9 cellular contexts compared by ENCODE assay signal in the genomic region with DNA sequence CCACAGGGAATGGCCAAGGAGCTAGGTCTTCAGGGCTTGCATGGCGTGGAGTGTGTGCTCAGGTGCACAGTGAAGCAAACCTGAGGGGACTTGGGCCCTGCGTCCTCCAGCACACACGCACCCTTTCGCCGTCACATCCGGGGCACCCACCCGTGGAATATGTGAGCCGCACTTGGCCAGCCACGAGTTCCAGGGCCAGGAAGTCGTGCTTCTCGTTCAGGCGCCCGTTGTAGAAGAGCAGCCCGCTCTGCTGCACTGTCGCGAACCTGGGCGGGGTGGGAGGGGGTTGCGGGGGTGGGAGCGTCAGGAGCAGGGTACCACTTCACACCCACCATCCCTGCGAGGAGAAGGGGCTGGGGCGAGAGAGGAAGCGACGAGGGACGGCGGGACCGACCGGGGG. TPM values are rescaled to one million over a fixed set of nuclear protein-coding genes. Genes with fewer than 3 reads are reported as not detected.
DNase-seq lines count a peak whose midpoint lies in the region; ATAC-seq, FAIRE-seq and TF ChIP-seq lines count a peak whose summit lies in the region.
"Had no signal": no experiment of that assay in that cellular context is flagged by ENCODE, and none has a peak within 500 bp of the region (broad histone marks: within the 10 kb centered on the region; RNA-seq: fewer than 3 reads in every experiment).

No MANE protein-coding gene starts in this region.

- no peak for TF ChIP-seq POLR2A in HepG2 (IDR thresholded peaks at IDR 0.05; ENCODE audit: insufficient read depth in 1 of 2, low read depth in 2 of 2, low read length in 2 of 2)

- POLR2A ChIA-PET in HepG2 (lab: Yijun Ruan, JAX) = interaction anchor here (3.9 kb wide), 1 partner anchor 20 kb away, joined by 10 read pairs; a partner anchor contains a TSS

- peaks cover 3 to 4% of the 10 kb centered on the region in 2 experiments; a peak in 3 of 5 replicates for H3K36me3 ChIP-seq in HepG2 (replicated peaks in 1 of 2; ENCODE audit: control insufficient read depth in 1 of 2, insufficient read depth in 2 of 2, low read length in 2 of 2)

- H3K4me1 ChIP-seq in HepG2 (ENCODE audit: insufficient read depth, low read length) = peaks cover 10% of the 10 kb centered on the region

- TF ChIP-seq CTCF in HepG2 (CRISPR knock-in tag; IDR thresholded peaks at IDR 0.05) = no peak

- TF ChIP-seq RAD21 in HepG2 (CRISPR knock-in tag; IDR thresholded peaks at IDR 0.05) = no peak

- H3K9ac ChIP-seq in HepG2 (ENCODE audit: insufficient read depth, low read depth, low read length) = no peak overlapping the region

- H3K79me2 ChIP-seq in HepG2 (ENCODE audit: insufficient read depth, low read length) = no peaks in the 10 kb centered on the region

- no TSS peak for BruUV-seq in HepG2 (replicated peaks; lab: Mats Ljungman, UMichigan)

- H3K4me3 Mint-ChIP-seq in stimulated activated naive B cell treated with anti-CD40 and anti-IgM and Interleukin-4, amounts not matched to agents 10 μg/mL and 1 μg/mL and 100 μg/mL, for 72 hours = peak overlapping the region; percentile 66 to 83

- H3K4me2 ChIP-seq in HepG2 (ENCODE audit: low read depth, low read length) = no peak overlapping the region

- H3K27me3 Mint-ChIP-seq in stimulated activated naive B cell treated with anti-CD40 and anti-IgM and Interleukin-4, amounts not matched to agents 10 μg/mL and 1 μg/mL and 100 μg/mL, for 72 hours = peaks cover 22 to 41% of the 10 kb centered on the region in 2 donors

- in situ Hi-C loops in HepG2 (cut with HindIII; ENCODE audit: extremely low pct_ligation_motif_present, low pct_unique_long_range_greater_than_20kb) = no loop called here

- CTCF ChIA-PET in HepG2 (lab: Yijun Ruan, JAX; ENCODE audit: low intra/inter-chr PET ratio, low total read pairs) = no interaction called here

- H3K27ac ChIP-seq in HepG2 (ENCODE audit: extremely low read length, insufficient read depth, low read length) = no peak overlapping the region

- no peaks in the 10 kb centered on the region for H3K27me3 ChIP-seq in HepG2 (ENCODE audit: control insufficient read depth in 1 of 2, insufficient read depth in 2 of 2, low read length in 2 of 2)

- H3K4me3 ChIP-seq in Jurkat, Clone E6-1 (ENCODE audit: low read length) = peak overlapping the region; percentile 63
- peak overlapping the region in 2 of 3 experiments; percentile 54 to 56; a peak in 3 of 6 replicates for H3K4me3 ChIP-seq in HepG2 (replicated peaks in 1 of 3; ENCODE audit: insufficient read depth in 1 of 3, low read depth in 2 of 3, low read length in 3 of 3)

- intact Hi-C loops in HepG2 (cut with micrococcal nuclease; ENCODE audit: unreplicated experiment) = no loop called here

- 80% methylated on average over 22 of the region's 27 CpGs for WGBS in HepG2 (ENCODE audit: low lambda C conversion rate)

- no peak for ATAC-seq in HepG2
- peak; percentile 46 to 53 for ATAC-seq in stimulated activated naive B cell treated with anti-CD40 and anti-IgM and Interleukin-4, amounts not matched to agents 10 μg/mL and 1 μg/mL and 100 μg/mL, for 72 hours (replicated peaks)
- no peak for ATAC-seq in GM19023 (IDR thresholded peaks at IDR 0.05; ENCODE audit: unreplicated experiment)
- no peak for ATAC-seq in HG02938 (IDR thresholded peaks at IDR 0.05; ENCODE audit: unreplicated experiment)

- H2AFZ ChIP-seq in HepG2 (ENCODE audit: low read length) = no peak overlapping the region

- H3K36me3 Mint-ChIP-seq in stimulated activated naive B cell treated with anti-CD40 and anti-IgM and Interleukin-4, amounts not matched to agents 10 μg/mL and 1 μg/mL and 100 μg/mL, for 72 hours = no peaks in the 10 kb centered on the region

- no peaks in the 10 kb centered on the region for H3K9me3 ChIP-seq in HepG2 (ENCODE audit: low read length)

- DNase-seq in Jurkat, Clone E6-1 (ENCODE audit: low read depth, low spot score) = peak; percentile 18
- peak; percentile 64 for DNase-seq in activated naive CD4-positive, alpha-beta T cell treated with anti-CD3 and anti-CD28 coated beads, Interleukin-2, amount 50 U/mL, for 16 hours
- no peak for DNase-seq in HepG2 (ENCODE audit: low spot score)
- no peak for DNase-seq in stimulated activated naive B cell treated with anti-CD40 and anti-IgM and Interleukin-4, amounts not matched to agents 10 μg/mL and 1 μg/mL and 100 μg/mL, for 72 hours
- DNase-seq in NCI-H1930 (lab: John Stamatoyannopoulos, UW) = no peak
- DNase-seq in KG1 (lab: John Stamatoyannopoulos, UW) = no peak
- DNase-seq: cortex of kidney had no signal

- peaks cover 7 to 22% of the 10 kb centered on the region in 2 donors for H3K4me1 Mint-ChIP-seq in stimulated activated naive B cell treated with anti-CD40 and anti-IgM and Interleukin-4, amounts not matched to agents 10 μg/mL and 1 μg/mL and 100 μg/mL, for 72 hours

- no peak for FAIRE-seq in HepG2 (lab: Jason Lieb, UNC)

- no peaks in the 10 kb centered on the region; the same call in none of the 2 replicates for H4K20me1 ChIP-seq in HepG2 (ENCODE audit: insufficient read depth, low read length)

- no peak overlapping the region for H3K27ac Mint-ChIP-seq in stimulated activated naive B cell treated with anti-CD40 and anti-IgM and Interleukin-4, amounts not matched to agents 10 μg/mL and 1 μg/mL and 100 μg/mL, for 72 hours

- no peaks in the 10 kb centered on the region for H3K9me3 Mint-ChIP-seq in stimulated activated naive B cell treated with anti-CD40 and anti-IgM and Interleukin-4, amounts not matched to agents 10 μg/mL and 1 μg/mL and 100 μg/mL, for 72 hours

- TF ChIP-seq EP300 in HepG2 (IDR thresholded peaks at IDR 0.05; ENCODE audit: low read depth in 2 of 2, low read length in 2 of 2) (no peak), HepG2 (CRISPR knock-in tag; IDR thresholded peaks at IDR 0.05; ENCODE audit: borderline replicate concordance) (no peak)

RNA-seq across cellular contexts. Expression of a gene that starts 7.1 kb away (rescaled TPM):
- 12.6 TPM for polyA plus RNA-seq in Jurkat, Clone E6-1 (2012; ENCODE audit: insufficient read depth, insufficient read length)
- total RNA-seq in HepG2 (2016; rRNA removed; fragmentation: Illumina TruSeq; extraction: Trizol) = 3.2 and 5.4 TPM in 2 replicates
- 0.35 and 0.51 TPM in 2 replicates for total RNA-seq in HepG2 (2016; cell fraction: cytosol; rRNA removed; fragmentation: Illumina TruSeq; extraction: Trizol; ENCODE audit: low read depth)
- 2.7 and 5.4 TPM in 2 replicates for total RNA-seq in HepG2 (2016; cell fraction: insoluble cytoplasmic fraction; rRNA removed; fragmentation: Illumina TruSeq; extraction: Trizol)
- 1.1 and 1.2 TPM in 2 replicates for total RNA-seq in HepG2 (2016; cell fraction: membrane; rRNA removed; fragmentation: Illumina TruSeq; extraction: Trizol)
- total RNA-seq in HepG2 (2016; cell fraction: nucleus; rRNA removed; fragmentation: Illumina TruSeq; extraction: Trizol) = 7.5 and 9.6 TPM in 2 replicates
- 6.7 and 8.3 TPM in 2 replicates for polyA plus RNA-seq in HepG2 (2011; rRNA removed)
- polyA plus RNA-seq in HepG2 (2011; cell fraction: cytosol; rRNA removed) = 4.1 and 5.0 TPM in 2 replicates
- polyA plus RNA-seq in HepG2 (2011; cell fraction: nucleus; rRNA removed) = 54.2 and 80.2 TPM in 2 replicates
- polyA plus RNA-seq in HepG2 (2012) = 8.0 and 10.5 TPM in 2 replicates
- 0.34 and 0.35 TPM in 2 replicates for polyA plus RNA-seq in HepG2 (2016; cell fraction: cytosol; fragmentation: Illumina TruSeq; extraction: Trizol; ENCODE audit: low read depth)
- 2.4 and 3.0 TPM in 2 replicates for polyA plus RNA-seq in HepG2 (2016; cell fraction: insoluble cytoplasmic fraction; fragmentation: Illumina TruSeq; extraction: Trizol; ENCODE audit: low read depth)
- 0.61 and 0.63 TPM in 2 replicates for polyA plus RNA-seq in HepG2 (2016; cell fraction: membrane; fragmentation: Illumina TruSeq; extraction: Trizol; ENCODE audit: low read depth)
- polyA plus RNA-seq in HepG2 (2016; cell fraction: nucleus; fragmentation: Illumina TruSeq; extraction: Trizol; ENCODE audit: insufficient read depth, low read depth) = 27.4 and 28.0 TPM in 2 replicates
- polyA minus RNA-seq in HepG2 (2011; rRNA and poly(A)+ RNA removed; ENCODE audit: low replicate concordance) = 6.7 and 18.0 TPM in 2 replicates
- polyA minus RNA-seq in HepG2 (2011; cell fraction: cytosol; rRNA and poly(A)+ RNA removed) = 6.9 and 7.0 TPM in 2 replicates
- polyA minus RNA-seq in HepG2 (2011; cell fraction: nucleus; rRNA and poly(A)+ RNA removed) = 18.9 and 19.6 TPM in 2 replicates

RNA-seq across cellular contexts. Expression of a gene that starts 20.3 kb away (rescaled TPM):
- 38.6 TPM for polyA plus RNA-seq in Jurkat, Clone E6-1 (2012; ENCODE audit: insufficient read depth, insufficient read length)
- total RNA-seq in HepG2 (2016; rRNA removed; fragmentation: Illumina TruSeq; extraction: Trizol) = 10.3 and 40.7 TPM in 2 replicates
- 8.0 and 8.2 TPM in 2 replicates for total RNA-seq in HepG2 (2016; cell fraction: cytosol; rRNA removed; fragmentation: Illumina TruSeq; extraction: Trizol; ENCODE audit: low read depth)
- 9.6 and 38.5 TPM in 2 replicates for total RNA-seq in HepG2 (2016; cell fraction: insoluble cytoplasmic fraction; rRNA removed; fragmentation: Illumina TruSeq; extraction: Trizol)
- total RNA-seq in HepG2 (2016; cell fraction: membrane; rRNA removed; fragmentation: Illumina TruSeq; extraction: Trizol) = 8.3 and 9.4 TPM in 2 replicates
- 50.7 and 62.0 TPM in 2 replicates for total RNA-seq in HepG2 (2016; cell fraction: nucleus; rRNA removed; fragmentation: Illumina TruSeq; extraction: Trizol)
- 184 and 298 TPM in 2 replicates for polyA plus RNA-seq in HepG2 (2011; rRNA removed)
- polyA plus RNA-seq in HepG2 (2011; cell fraction: cytosol; rRNA removed) = 90.8 and 93.6 TPM in 2 replicates
- 3,075 and 3,281 TPM in 2 replicates for polyA plus RNA-seq in HepG2 (2011; cell fraction: nucleus; rRNA removed)
- 163 and 233 TPM in 2 replicates for polyA plus RNA-seq in HepG2 (2012)
- 3.5 and 4.6 TPM in 2 replicates for polyA plus RNA-seq in HepG2 (2016; cell fraction: cytosol; fragmentation: Illumina TruSeq; extraction: Trizol; ENCODE audit: low read depth)
- polyA plus RNA-seq in HepG2 (2016; cell fraction: insoluble cytoplasmic fraction; fragmentation: Illumina TruSeq; extraction: Trizol; ENCODE audit: low read depth) = 6.7 and 9.8 TPM in 2 replicates
- polyA plus RNA-seq in HepG2 (2016; cell fraction: membrane; fragmentation: Illumina TruSeq; extraction: Trizol; ENCODE audit: low read depth) = 4.9 and 6.2 TPM in 2 replicates
- polyA plus RNA-seq in HepG2 (2016; cell fraction: nucleus; fragmentation: Illumina TruSeq; extraction: Trizol; ENCODE audit: insufficient read depth, low read depth) = 133 and 147 TPM in 2 replicates
- 56.2 and 422 TPM in 2 replicates for polyA minus RNA-seq in HepG2 (2011; rRNA and poly(A)+ RNA removed; ENCODE audit: low replicate concordance)
- 79.8 and 100 TPM in 2 replicates for polyA minus RNA-seq in HepG2 (2011; cell fraction: cytosol; rRNA and poly(A)+ RNA removed)
- 459 and 526 TPM in 2 replicates for polyA minus RNA-seq in HepG2 (2011; cell fraction: nucleus; rRNA and poly(A)+ RNA removed)

RNA-seq across cellular contexts. Expression of a gene that starts 30.1 kb away (rescaled TPM):
- polyA plus RNA-seq in Jurkat, Clone E6-1 (2012; ENCODE audit: insufficient read depth, insufficient read length) = 34.8 TPM
- 13.5 and 14.3 TPM in 2 replicates for total RNA-seq in HepG2 (2016; rRNA removed; fragmentation: Illumina TruSeq; extraction: Trizol)
- total RNA-seq in HepG2 (2016; cell fraction: cytosol; rRNA removed; fragmentation: Illumina TruSeq; extraction: Trizol; ENCODE audit: low read depth) = 4.8 and 5.0 TPM in 2 replicates
- total RNA-seq in HepG2 (2016; cell fraction: insoluble cytoplasmic fraction; rRNA removed; fragmentation: Illumina TruSeq; extraction: Trizol) = 13.6 and 14.6 TPM in 2 replicates
- total RNA-seq in HepG2 (2016; cell fraction: membrane; rRNA removed; fragmentation: Illumina TruSeq; extraction: Trizol) = 10.8 and 12.0 TPM in 2 replicates
- 12.7 and 17.2 TPM in 2 replicates for total RNA-seq in HepG2 (2016; cell fraction: nucleus; rRNA removed; fragmentation: Illumina TruSeq; extraction: Trizol)
- polyA plus RNA-seq in HepG2 (2011; rRNA removed) = 35.2 and 44.2 TPM in 2 replicates
- 25.4 and 38.7 TPM in 2 replicates for polyA plus RNA-seq in HepG2 (2011; cell fraction: cytosol; rRNA removed)
- polyA plus RNA-seq in HepG2 (2011; cell fraction: nucleus; rRNA removed) = 79.3 and 90.0 TPM in 2 replicates
- polyA plus RNA-seq in HepG2 (2012) = 14.1 and 18.5 TPM in 2 replicates
- polyA plus RNA-seq in HepG2 (2016; cell fraction: cytosol; fragmentation: Illumina TruSeq; extraction: Trizol; ENCODE audit: low read depth) = 6.3 and 6.6 TPM in 2 replicates
- 15.7 and 21.1 TPM in 2 replicates for polyA plus RNA-seq in HepG2 (2016; cell fraction: insoluble cytoplasmic fraction; fragmentation: Illumina TruSeq; extraction: Trizol; ENCODE audit: low read depth)
- 10.6 and 11.9 TPM in 2 replicates for polyA plus RNA-seq in HepG2 (2016; cell fraction: membrane; fragmentation: Illumina TruSeq; extraction: Trizol; ENCODE audit: low read depth)
- polyA plus RNA-seq in HepG2 (2016; cell fraction: nucleus; fragmentation: Illumina TruSeq; extraction: Trizol; ENCODE audit: insufficient read depth, low read depth) = 26.0 and 26.3 TPM in 2 replicates
- 68.5 and 115 TPM in 2 replicates for polyA minus RNA-seq in HepG2 (2011; rRNA and poly(A)+ RNA removed; ENCODE audit: low replicate concordance)
- polyA minus RNA-seq in HepG2 (2011; cell fraction: cytosol; rRNA and poly(A)+ RNA removed) = 20.6 and 27.4 TPM in 2 replicates
- 27.7 and 30.7 TPM in 2 replicates for polyA minus RNA-seq in HepG2 (2011; cell fraction: nucleus; rRNA and poly(A)+ RNA removed)

RNA-seq across cellular contexts. Expression of a gene that starts 34.0 kb away (rescaled TPM):
- not detected for polyA plus RNA-seq in Jurkat, Clone E6-1 (2012; ENCODE audit: insufficient read depth, insufficient read length)
- 0.31 TPM in 1 of 2 replicates, not detected in the other for total RNA-seq in HepG2 (2016; rRNA removed; fragmentation: Illumina TruSeq; extraction: Trizol)
- not detected in 2 replicates for total RNA-seq in HepG2 (2016; cell fraction: cytosol; rRNA removed; fragmentation: Illumina TruSeq; extraction: Trizol; ENCODE audit: low read depth)
- total RNA-seq in HepG2 (2016; cell fraction: insoluble cytoplasmic fraction; rRNA removed; fragmentation: Illumina TruSeq; extraction: Trizol) = 0.32 TPM in 1 of 2 replicates, not detected in the other
- not detected in 2 replicates for total RNA-seq in HepG2 (2016; cell fraction: membrane; rRNA removed; fragmentation: Illumina TruSeq; extraction: Trizol)
- not detected in 2 replicates for total RNA-seq in HepG2 (2016; cell fraction: nucleus; rRNA removed; fragmentation: Illumina TruSeq; extraction: Trizol)
- polyA plus RNA-seq in HepG2 (2011; rRNA removed) = 0.30 and 0.59 TPM in 2 replicates
- not detected in 2 replicates for polyA plus RNA-seq in HepG2 (2011; cell fraction: cytosol; rRNA removed)
- polyA plus RNA-seq in HepG2 (2011; cell fraction: nucleus; rRNA removed) = 2.5 and 4.9 TPM in 2 replicates
- polyA plus RNA-seq in HepG2 (2012) = 0.25 and 0.27 TPM in 2 replicates
- not detected in 2 replicates for polyA plus RNA-seq in HepG2 (2016; cell fraction: cytosol; fragmentation: Illumina TruSeq; extraction: Trizol; ENCODE audit: low read depth)
- not detected in 2 replicates for polyA plus RNA-seq in HepG2 (2016; cell fraction: insoluble cytoplasmic fraction; fragmentation: Illumina TruSeq; extraction: Trizol; ENCODE audit: low read depth)
- polyA plus RNA-seq in HepG2 (2016; cell fraction: membrane; fragmentation: Illumina TruSeq; extraction: Trizol; ENCODE audit: low read depth) = not detected in 2 replicates
- polyA plus RNA-seq in HepG2 (2016; cell fraction: nucleus; fragmentation: Illumina TruSeq; extraction: Trizol; ENCODE audit: insufficient read depth, low read depth) = not detected in 2 replicates
- polyA minus RNA-seq in HepG2 (2011; rRNA and poly(A)+ RNA removed; ENCODE audit: low replicate concordance) = 0.68 TPM in 1 of 2 replicates, not detected in the other
- not detected in 2 replicates for polyA minus RNA-seq in HepG2 (2011; cell fraction: cytosol; rRNA and poly(A)+ RNA removed)
- 1.1 and 2.4 TPM in 2 replicates for polyA minus RNA-seq in HepG2 (2011; cell fraction: nucleus; rRNA and poly(A)+ RNA removed)

RNA-seq across cellular contexts. Expression of a gene that starts 46.1 kb away (rescaled TPM):
- 481 TPM for polyA plus RNA-seq in Jurkat, Clone E6-1 (2012; ENCODE audit: insufficient read depth, insufficient read length)
- total RNA-seq in HepG2 (2016; rRNA removed; fragmentation: Illumina TruSeq; extraction: Trizol) = 273 and 316 TPM in 2 replicates
- 111 and 125 TPM in 2 replicates for total RNA-seq in HepG2 (2016; cell fraction: cytosol; rRNA removed; fragmentation: Illumina TruSeq; extraction: Trizol; ENCODE audit: low read depth)
- total RNA-seq in HepG2 (2016; cell fraction: insoluble cytoplasmic fraction; rRNA removed; fragmentation: Illumina TruSeq; extraction: Trizol) = 277 and 308 TPM in 2 replicates
- total RNA-seq in HepG2 (2016; cell fraction: membrane; rRNA removed; fragmentation: Illumina TruSeq; extraction: Trizol) = 130 and 146 TPM in 2 replicates
- total RNA-seq in HepG2 (2016; cell fraction: nucleus; rRNA removed; fragmentation: Illumina TruSeq; extraction: Trizol) = 180 and 194 TPM in 2 replicates
- polyA plus RNA-seq in HepG2 (2011; rRNA removed) = 680 and 772 TPM in 2 replicates
- polyA plus RNA-seq in HepG2 (2011; cell fraction: cytosol; rRNA removed) = 928 and 1,184 TPM in 2 replicates
- 761 and 810 TPM in 2 replicates for polyA plus RNA-seq in HepG2 (2011; cell fraction: nucleus; rRNA removed)
- 354 and 462 TPM in 2 replicates for polyA plus RNA-seq in HepG2 (2012)
- 101 and 102 TPM in 2 replicates for polyA plus RNA-seq in HepG2 (2016; cell fraction: cytosol; fragmentation: Illumina TruSeq; extraction: Trizol; ENCODE audit: low read depth)
- polyA plus RNA-seq in HepG2 (2016; cell fraction: insoluble cytoplasmic fraction; fragmentation: Illumina TruSeq; extraction: Trizol; ENCODE audit: low read depth) = 253 and 261 TPM in 2 replicates
- 99.7 and 108 TPM in 2 replicates for polyA plus RNA-seq in HepG2 (2016; cell fraction: membrane; fragmentation: Illumina TruSeq; extraction: Trizol; ENCODE audit: low read depth)
- 230 and 250 TPM in 2 replicates for polyA plus RNA-seq in HepG2 (2016; cell fraction: nucleus; fragmentation: Illumina TruSeq; extraction: Trizol; ENCODE audit: insufficient read depth, low read depth)
- polyA minus RNA-seq in HepG2 (2011; rRNA and poly(A)+ RNA removed; ENCODE audit: low replicate concordance) = 1,601 and 2,541 TPM in 2 replicates
- polyA minus RNA-seq in HepG2 (2011; cell fraction: cytosol; rRNA and poly(A)+ RNA removed) = 429 and 449 TPM in 2 replicates
- 214 and 290 TPM in 2 replicates for polyA minus RNA-seq in HepG2 (2011; cell fraction: nucleus; rRNA and poly(A)+ RNA removed)

Comparison
In these comparisons a context has a peak if more than half of its experiments do, and no peak if none do; other contexts are left out.
1. DNase-seq: peak in Jurkat, Clone E6-1 (single experiment) and activated naive CD4-positive, alpha-beta T cell treated with anti-CD3 and anti-CD28 coated beads, Interleukin-2, amount 50 U/mL, for 16 hours (single experiment); none in HepG2 (single experiment), stimulated activated naive B cell treated with anti-CD40 and anti-IgM and Interleukin-4, amounts not matched to agents 10 μg/mL and 1 μg/mL and 100 μg/mL, for 72 hours (single experiment), NCI-H1930 (0 of 2) and KG1 (single experiment).
2. ATAC-seq: peak in stimulated activated naive B cell treated with anti-CD40 and anti-IgM and Interleukin-4, amounts not matched to agents 10 μg/mL and 1 μg/mL and 100 μg/mL, for 72 hours (2 of 2); none in HepG2 (single experiment), GM19023 (single experiment) and HG02938 (single experiment).